ENCODE assay signal across 14 cellular contexts in genomic region chr3:189908646-189909045, GRCh38.
A peak's percentile ranks its signal among the peaks of the same experiment; 100 is the strongest.
DNase-seq lines count a peak whose midpoint lies in the region; ATAC-seq and TF ChIP-seq lines count a peak whose summit lies in the region.
"Had no signal": no experiment of that assay in that cellular context is flagged by ENCODE, and none has a peak within 500 bp of the region (broad histone marks: within the 10 kb centered on the region; RNA-seq: fewer than 3 reads in every experiment).

No MANE protein-coding gene starts in this region.

- H3K4me1 Mint-ChIP-seq in activated naive CD4-positive, alpha-beta T cell treated with anti-CD3 and anti-CD28 coated beads, Interleukin-2, amount 10 ng/mL, durations not matched to agents 7 days and 5 days: no peaks in the 10 kb centered on the region

- H3K4me3 ChIP-seq in brain microvascular endothelial cell (ENCODE audit: low read depth, low read length) (no peak overlapping the region), kidney epithelial cell (ENCODE audit: low read depth, low read length) (no peak overlapping the region), testis (no peak overlapping the region)
- H3K4me3 ChIP-seq: BLaER1 treated with 17β-estradiol and CSF1 and Interleukin-3, amounts not matched to agents 10 nM and 100 nM had no signal

- no peaks in the 10 kb centered on the region for H3K36me3 Mint-ChIP-seq in activated naive CD4-positive, alpha-beta T cell treated with anti-CD3 and anti-CD28 coated beads, Interleukin-2, amount 10 ng/mL, durations not matched to agents 7 days and 5 days

- CTCF ChIA-PET in activated naive CD4-positive, alpha-beta T cell treated with anti-CD3 and anti-CD28 coated beads, Interleukin-2, amount 10 ng/mL, durations not matched to agents 7 days and 5 days (lab: Charles Lee): no interaction called here

- H3K27me3 ChIP-seq in brain microvascular endothelial cell (replicated peaks): no peaks in the 10 kb centered on the region
- H3K27me3 ChIP-seq in kidney epithelial cell (ENCODE audit: control insufficient read depth, insufficient read depth, low read length): no peaks in the 10 kb centered on the region
- no peaks in the 10 kb centered on the region for H3K27me3 ChIP-seq in testis
- H3K27me3 ChIP-seq: BLaER1 treated with 17β-estradiol and CSF1 and Interleukin-3, amounts not matched to agents 10 nM and 100 nM had no signal

- TF ChIP-seq CTCF in brain microvascular endothelial cell (IDR thresholded peaks at IDR 0.05; ENCODE audit: low read depth, low read length, missing control alignments) (no peak), kidney epithelial cell (IDR thresholded peaks at IDR 0.05; ENCODE audit: insufficient read depth, low read length, poor library complexity, severe bottlenecking) (no peak), testis (IDR thresholded peaks at IDR 0.05) (no peak)

- intact Hi-C loops in testis (cut with DNase I; ENCODE audit: low total_unique reads): no loop called here

- TF ChIP-seq POLR2A in testis (IDR thresholded peaks at IDR 0.05): no peak

- in situ Hi-C loops in brain microvascular endothelial cell (cut with HindIII; ENCODE audit: low pct_ligation_motif_present, low sequenced_read_pairs): no loop called here

- H3K9me3 Mint-ChIP-seq in activated naive CD4-positive, alpha-beta T cell treated with anti-CD3 and anti-CD28 coated beads, Interleukin-2, amount 10 ng/mL, durations not matched to agents 7 days and 5 days: no peaks in the 10 kb centered on the region

- ATAC-seq in GM21825 (IDR thresholded peaks at IDR 0.05; ENCODE audit: unreplicated experiment): no peak
- ATAC-seq: stimulated activated naive CD8-positive, alpha-beta T cell treated with anti-CD3 and anti-CD28 coated beads, Interleukin-15, Interleukin-2, amounts not matched to agents 100 U/mL and 50 U/mL, for 24 hours had no signal

- H3K36me3 ChIP-seq in brain microvascular endothelial cell (replicated peaks): no peaks in the 10 kb centered on the region
- H3K36me3 ChIP-seq in kidney epithelial cell (ENCODE audit: control insufficient read depth, insufficient read depth, low read length): no peaks in the 10 kb centered on the region
- no peaks in the 10 kb centered on the region for H3K36me3 ChIP-seq in testis (ENCODE audit: low read depth, missing control alignments)
- H3K36me3 ChIP-seq: BLaER1 treated with 17β-estradiol and CSF1 and Interleukin-3, amounts not matched to agents 10 nM and 100 nM had no signal

- DNase-seq in AG08396 (ENCODE audit: low spot score) (peak; percentile 20), LHCN-M2 (ENCODE audit: low read depth) (peak; percentile 25), brain microvascular endothelial cell (peak; percentile 49), kidney epithelial cell (ENCODE audit: low read depth) (peak; percentile 37), C1 segment of cervical spinal cord (lab: John Stamatoyannopoulos, UW) (no peak), testis (no peak)
- DNase-seq in activated naive CD4-positive, alpha-beta T cell treated with anti-CD3 and anti-CD28 coated beads, Interleukin-2, amount 10 ng/mL, durations not matched to agents 7 days and 5 days: no peak
- DNase-seq: midbrain; NCI-H446; Right ventricle myocardium superior; stimulated activated naive CD8-positive, alpha-beta T cell treated with anti-CD3 and anti-CD28 coated beads, Interleukin-15, Interleukin-2, amounts not matched to agents 100 U/mL and 50 U/mL, for 24 hours had no signal

- H3K27ac ChIP-seq in brain microvascular endothelial cell: peak overlapping the region; percentile 22
- no peak overlapping the region for H3K27ac ChIP-seq in testis
- H3K27ac ChIP-seq: BLaER1 treated with 17β-estradiol and CSF1 and Interleukin-3, amounts not matched to agents 10 nM and 100 nM had no signal

- H3K9me3 ChIP-seq in testis: no peaks in the 10 kb centered on the region
- H3K9me3 ChIP-seq: BLaER1 treated with 17β-estradiol and CSF1 and Interleukin-3, amounts not matched to agents 10 nM and 100 nM had no signal

- no peak overlapping the region for H3K4me3 Mint-ChIP-seq in activated naive CD4-positive, alpha-beta T cell treated with anti-CD3 and anti-CD28 coated beads, Interleukin-2, amount 10 ng/mL, durations not matched to agents 7 days and 5 days

- no peak overlapping the region for H3K27ac Mint-ChIP-seq in activated naive CD4-positive, alpha-beta T cell treated with anti-CD3 and anti-CD28 coated beads, Interleukin-2, amount 10 ng/mL, durations not matched to agents 7 days and 5 days
- H3K27ac Mint-ChIP-seq: progenitor cell of endocrine pancreas had no signal

- H3K27me3 Mint-ChIP-seq in activated naive CD4-positive, alpha-beta T cell treated with anti-CD3 and anti-CD28 coated beads, Interleukin-2, amount 10 ng/mL, durations not matched to agents 7 days and 5 days: no peaks in the 10 kb centered on the region

- no peaks in the 10 kb centered on the region for H3K4me1 ChIP-seq in testis
- H3K4me1 ChIP-seq: BLaER1 treated with 17β-estradiol and CSF1 and Interleukin-3, amounts not matched to agents 10 nM and 100 nM had no signal

Comparison
In these comparisons a context has a peak if more than half of its experiments do, and no peak if none do; other contexts are left out.
1. DNase-seq: peak in AG08396 (single experiment), LHCN-M2 (single experiment), brain microvascular endothelial cell (single experiment) and kidney epithelial cell (single experiment); none in C1 segment of cervical spinal cord (0 of 14), testis (single experiment) and activated naive CD4-positive, alpha-beta T cell treated with anti-CD3 and anti-CD28 coated beads, Interleukin-2, amount 10 ng/mL, durations not matched to agents 7 days and 5 days (single experiment).